In the genomic region with DNA sequence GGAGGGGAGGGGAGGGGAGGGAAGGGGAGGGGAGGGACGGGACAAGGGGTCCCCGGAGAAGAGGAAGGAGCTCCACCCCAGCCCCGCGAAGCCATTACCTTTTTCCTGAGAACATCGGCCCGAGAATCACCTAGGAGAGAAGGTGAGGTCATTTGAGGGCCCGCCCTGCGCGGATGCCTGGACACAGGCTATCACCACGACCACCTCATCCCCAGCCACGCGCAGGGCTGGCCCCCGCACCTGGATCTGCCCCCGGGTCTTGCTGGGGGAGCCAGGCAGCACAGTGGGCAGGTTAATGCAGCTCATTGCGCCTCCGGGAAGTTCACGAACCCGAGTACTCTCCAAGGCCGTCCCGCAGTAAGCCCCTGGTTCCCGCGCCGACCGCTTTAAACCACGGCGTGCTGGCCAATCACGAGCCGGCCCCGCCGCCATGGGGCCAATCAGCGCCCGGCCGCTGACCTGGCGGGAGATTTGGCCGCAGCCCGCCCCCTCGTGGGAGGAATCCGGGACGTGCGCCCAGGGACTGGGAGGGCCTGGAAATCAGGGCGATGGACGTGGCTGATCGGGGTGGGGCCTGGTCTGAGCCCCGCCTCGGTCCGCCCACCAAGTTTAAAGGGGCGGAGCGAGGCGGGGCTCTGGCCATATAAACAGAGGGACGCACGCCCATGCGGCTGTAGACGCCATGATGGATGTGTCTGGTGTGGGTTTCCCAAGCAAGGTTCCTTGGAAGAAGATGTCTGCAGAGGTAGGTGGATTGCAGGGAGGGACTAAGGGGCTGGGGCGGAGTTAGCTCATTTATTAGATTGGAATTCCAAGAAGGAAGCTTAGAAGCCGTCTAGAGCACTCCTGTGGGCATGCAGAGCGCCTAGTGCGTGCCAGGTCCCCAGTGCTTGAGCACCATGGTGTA, we compare ENCODE assay signal across 8 cellular contexts. TPM values are rescaled to one million over a fixed set of nuclear protein-coding genes. Genes with fewer than 3 reads are reported as not detected.
DNase-seq lines count a peak whose midpoint lies in the region; ATAC-seq, FAIRE-seq and TF ChIP-seq lines count a peak whose summit lies in the region.

AFMID (plus strand) TSS at position 674 of the 907 bp plus-strand sequence; CDS start at position 683, 9 bp downstream.
A gene with protein sequence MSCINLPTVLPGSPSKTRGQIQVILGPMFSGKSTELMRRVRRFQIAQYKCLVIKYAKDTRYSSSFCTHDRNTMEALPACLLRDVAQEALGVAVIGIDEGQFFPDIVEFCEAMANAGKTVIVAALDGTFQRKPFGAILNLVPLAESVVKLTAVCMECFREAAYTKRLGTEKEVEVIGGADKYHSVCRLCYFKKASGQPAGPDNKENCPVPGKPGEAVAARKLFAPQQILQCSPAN (minus strand): TSS at position 364 of the 907 bp plus-strand sequence. CDS start 58 bp downstream, at position 306.

- ATAC-seq in GM19468 (IDR thresholded peaks at IDR 0.05; ENCODE audit: extremely low read depth, unreplicated experiment), result peak; percentile 85

- no peak within 1 kb of the TSS for H2BK15ac ChIP-seq in H1 (ENCODE audit: low read length)

- H3K36me3 ChIP-seq in H1 (ENCODE audit: control insufficient read depth in 2 of 4, insufficient read depth in 4 of 4, low read length in 3 of 4), result peaks cover 15 to 39% (median 28%) of the 10 kb centered on the region in 4 experiments

- H3K9ac ChIP-seq in H1 (replicated peaks in 1 of 4; ENCODE audit: extremely low read depth in 1 of 4, low read depth in 3 of 4, low read length in 3 of 4), result peak within 1 kb of the TSS; percentile 80 to 95 (median 94)

- H3K4ac ChIP-seq in H1 (replicated peaks; ENCODE audit: insufficient read length, low read depth, low read length), result peak within 1 kb of the TSS; percentile 85

- H3K27ac ChIP-seq in H1 (ENCODE audit: low read depth, low read length), result peak within 1 kb of the TSS; percentile 94

- H3K23ac ChIP-seq in H1 (ENCODE audit: insufficient read length), result no peak within 1 kb of the TSS

- H3K23me2 ChIP-seq in H1 (ENCODE audit: low read depth, low read length), result peaks cover 4% of the 10 kb centered on the region

- peak within 1 kb of the TSS; percentile 83; the same call in 1 of the 2 replicates for H2BK5ac ChIP-seq in H1 (ENCODE audit: low read depth, low read length)

- TF ChIP-seq RAD21 in H1 (IDR thresholded peaks at IDR 0.05 in 1 of 2, conservative IDR thresholded peaks at IDR 0.05 in 1 of 2; ENCODE audit: low read depth in 2 of 2, low read length in 2 of 2), result peak; percentile 2 to 27; a peak in 1 of 4 replicates

- peak; percentile 98 for TF ChIP-seq POLR2A in H1 (IDR thresholded peaks at IDR 0.05; ENCODE audit: control extremely low read depth in 1 of 2, low read depth in 2 of 2, low read length in 2 of 2)

- H3K14ac ChIP-seq in H1 (ENCODE audit: insufficient read length), result no peak within 1 kb of the TSS

- peaks cover 0 to 13% (median 5%) of the 10 kb centered on the region in 4 experiments; a peak in 6 of 7 replicates for H3K4me1 ChIP-seq in H1 (replicated peaks in 1 of 4; ENCODE audit: control insufficient read depth in 3 of 4, insufficient read depth in 4 of 4, low read length in 3 of 4)

- H4K91ac ChIP-seq in H1 (replicated peaks; ENCODE audit: insufficient read length, low read length), result peak within 1 kb of the TSS; percentile 73

- no peak for TF ChIP-seq EP300 in H1 (IDR thresholded peaks at IDR 0.05; ENCODE audit: borderline replicate concordance in 1 of 2, low read depth in 2 of 2, low read length in 2 of 2)

- TF ChIP-seq CTCF in H1 (IDR thresholded peaks at IDR 0.05; ENCODE audit: control extremely low read depth in 1 of 3, insufficient read depth in 1 of 3, low read depth in 1 of 3, low read length in 3 of 3), result peak; percentile 72 to 82 (median 80)

- H3K56ac ChIP-seq in H1 (replicated peaks; ENCODE audit: insufficient read length, low read depth, low read length), result peak within 1 kb of the TSS; percentile 88

- H3K9me3 ChIP-seq in H1 (ENCODE audit: insufficient read depth in 2 of 2, low read depth in 1 of 2, low read length in 1 of 2), result no peaks in the 10 kb centered on the region

- no peak for FAIRE-seq in H1 (lab: Jason Lieb, UNC)

- H2BK20ac ChIP-seq in H1 (ENCODE audit: low read length), result no peak within 1 kb of the TSS

- peaks cover 0 to 42% of the 10 kb centered on the region in 2 experiments; a peak in 3 of 4 replicates for H3K79me2 ChIP-seq in H1 (ENCODE audit: control insufficient read depth in 1 of 2, insufficient read depth in 2 of 2, low read length in 2 of 2)

- peak within 1 kb of the TSS; percentile 80 to 84 for H3K4me2 ChIP-seq in H1 (ENCODE audit: insufficient read depth in 1 of 2, low read depth in 2 of 2, low read length in 2 of 2)

- peak within 1 kb of the TSS; percentile 33 for H2BK120ac ChIP-seq in H1 (replicated peaks; ENCODE audit: low read depth, low read length)

- DNase-seq in COR-L47 (lab: John Stamatoyannopoulos, UW) (peak; percentile 92), HS-5 (ENCODE audit: low read depth) (peak; percentile 88), NOMO-1 treated with DMSO at 0.1 percent for 48 hours (lab: John Stamatoyannopoulos, UW; ENCODE audit: unreplicated experiment) (peak; percentile 96), H1 (ENCODE audit: low read depth in 1 of 2, low spot score in 2 of 2) (peak; percentile 95 to 100), mesenteric fat pad (ENCODE audit: low spot score) (peak; percentile 99)
- peak; percentile 46 to 49 for DNase-seq in activated CD8-positive, alpha-beta memory T cell treated with anti-CD3 and anti-CD28 coated beads for 4 hours (ENCODE audit: low read depth in 2 of 2)
- DNase-seq in stimulated activated CD8-positive, alpha-beta memory T cell treated with anti-CD3 and anti-CD28 coated beads, Interleukin-15, amount 100 ng/mL, for 24 hours (ENCODE audit: low read depth), result peak; percentile 85

- POLR2A ChIA-PET in H1 (lab: Charles Lee; ENCODE audit: partially characterized antibody), result interaction anchor here (0.5 to 7.3 kb wide), 39 partner anchors 10 to 658 kb away, joined by 3 to 131 read pairs (median 5); partner anchors contain the start of genes BIRC5, TMC6 and TMC8

- WGBS in H1 (ENCODE audit: extremely low coverage in 1 of 2, insufficient coverage in 1 of 2, insufficient read length in 1 of 2, insufficient replicate concordance in 2 of 2, low coverage in 1 of 2, low lambda C conversion rate in 2 of 2, missing lambda C conversion rate in 1 of 2), 2 experiments, result 5% methylated on average over 53 of the region's 57 CpGs; no CpG with 5 or more reads in 1 of the 2 experiments

- H2BK12ac ChIP-seq in H1 (ENCODE audit: low read depth, low read length), result peak within 1 kb of the TSS; percentile 29; the same call in 1 of the 2 replicates

- peak within 1 kb of the TSS; percentile 83 for H3K18ac ChIP-seq in H1 (ENCODE audit: extremely low read depth, low read length)

- H4K8ac ChIP-seq in H1 (ENCODE audit: extremely low read depth, insufficient read depth, low read length), result peak within 1 kb of the TSS; percentile 98

- H4K5ac ChIP-seq in H1 (ENCODE audit: insufficient read length, low read depth, low read length), result peak within 1 kb of the TSS; percentile 85

- H3K79me1 ChIP-seq in H1 (ENCODE audit: low read depth, low read length), result peaks cover 12% of the 10 kb centered on the region

- no peak within 1 kb of the TSS for H2AK5ac ChIP-seq in H1 (ENCODE audit: low read depth, low read length)

- CTCF ChIA-PET in H1 (lab: Charles Lee; ENCODE audit: partially characterized antibody), result interaction anchor here (1.0 to 6.9 kb wide), 16 partner anchors 11 to 59 kb away, joined by 3 to 76 read pairs (median 5); partner anchors contain the start of genes BIRC5 and TMC6

- H3K27me3 ChIP-seq in H1 (replicated peaks in 1 of 4; ENCODE audit: control insufficient read depth in 3 of 4, extremely low read depth in 1 of 4, insufficient read depth in 3 of 4, low read length in 3 of 4), result no peaks in the 10 kb centered on the region; a peak in 1 of 7 replicates

- peaks cover 10 to 12% of the 10 kb centered on the region in 2 experiments for H4K20me1 ChIP-seq in H1 (replicated peaks in 1 of 2; ENCODE audit: control insufficient read depth in 1 of 2, insufficient read depth in 2 of 2, low read length in 2 of 2)

- H2AFZ ChIP-seq in H1 (ENCODE audit: low read length), result 0 out of 2 replicates have a peak within 1 kb of the TSS, but pooled peaks have one; percentile 43

- peak within 1 kb of the TSS; percentile 71 to 85 (median 80) for H3K4me3 ChIP-seq in H1 (ENCODE audit: extremely low read depth in 1 of 4, insufficient read depth in 2 of 4, low read depth in 3 of 4, low read length in 4 of 4)

TF ChIP-seq in H1, 55 proteins besides CTCF, POLR2A, EP300 and RAD21 (continues in another document):
- no peak for TF ChIP-seq RFX5 (IDR thresholded peaks at IDR 0.05; ENCODE audit: borderline replicate concordance, low read depth, low read length)
- no peak for TF ChIP-seq ZNF274 (IDR thresholded peaks at IDR 0.05; ENCODE audit: borderline replicate concordance, extremely low read depth, low read length)
- TF ChIP-seq SIN3A (conservative IDR thresholded peaks at IDR 0.05 in 1 of 2, IDR thresholded peaks at IDR 0.05 in 1 of 2; ENCODE audit: low read depth in 1 of 2, low read length in 2 of 2), result peak in 1 of 2 experiments; percentile 79; a peak in 2 of 4 replicates
- no peak for TF ChIP-seq GABPA (IDR thresholded peaks at IDR 0.05; ENCODE audit: borderline replicate concordance, insufficient read depth, low read length)
- no peak for TF ChIP-seq HDAC6 (IDR thresholded peaks at IDR 0.05; ENCODE audit: low read depth, low read length)

RNA-seq across cellular contexts. Expression of gene AFMID, which starts in this region (rescaled TPM):
- 53.0 and 54.8 TPM in 2 replicates for total RNA-seq in H1 (2021; fragmentation: NEBNext Ultra II Directional; extraction: Animal tissue kit (Norgen Biotek cat#: 25700))
- polyA plus RNA-seq in H1 (2011; rRNA removed), result 49.0 and 61.6 TPM in 2 replicates
- 63.2 TPM for polyA plus RNA-seq in H1 (2011; cell fraction: cytosol; rRNA removed)
- polyA plus RNA-seq in H1 (2011; cell fraction: nucleus; rRNA removed), result 58.5 TPM
- polyA plus RNA-seq in H1 (2012, experiment 1 of 2), result 47.6 to 75.1 TPM (median 68.4 TPM) in 4 replicates
- polyA plus RNA-seq in H1 (2012, experiment 2 of 2), result 91.1 TPM
- polyA plus RNA-seq in H1 (2013, experiment 1 of 2), result 40.1 TPM
- 39.2 TPM for polyA plus RNA-seq in H1 (2013, experiment 2 of 2)
- 55.5 and 83.5 TPM in 2 replicates for polyA minus RNA-seq in H1 (2011; rRNA and poly(A)+ RNA removed)
- 30.7 TPM for polyA minus RNA-seq in H1 (2011; cell fraction: cytosol; rRNA and poly(A)+ RNA removed)
- polyA minus RNA-seq in H1 (2011; cell fraction: nucleus; rRNA and poly(A)+ RNA removed), result 42.0 TPM
- total RNA-seq in mesenteric fat pad, result 19.7 TPM

RNA-seq across cellular contexts. Expression of the second gene that starts in this region (rescaled TPM):
- 66.9 and 76.5 TPM in 2 replicates for total RNA-seq in H1 (2021; fragmentation: NEBNext Ultra II Directional; extraction: Animal tissue kit (Norgen Biotek cat#: 25700))
- polyA plus RNA-seq in H1 (2011; rRNA removed), result 147 and 170 TPM in 2 replicates
- 150 TPM for polyA plus RNA-seq in H1 (2011; cell fraction: cytosol; rRNA removed)
- 168 TPM for polyA plus RNA-seq in H1 (2011; cell fraction: nucleus; rRNA removed)
- polyA plus RNA-seq in H1 (2012, experiment 1 of 2), result 50.8 to 96.9 TPM (median 88.1 TPM) in 4 replicates
- 148 TPM for polyA plus RNA-seq in H1 (2012, experiment 2 of 2)
- 57.7 TPM for polyA plus RNA-seq in H1 (2013, experiment 1 of 2)
- 54.1 TPM for polyA plus RNA-seq in H1 (2013, experiment 2 of 2)
- polyA minus RNA-seq in H1 (2011; rRNA and poly(A)+ RNA removed), result 110 and 113 TPM in 2 replicates
- polyA minus RNA-seq in H1 (2011; cell fraction: cytosol; rRNA and poly(A)+ RNA removed), result 54.3 TPM
- 42.3 TPM for polyA minus RNA-seq in H1 (2011; cell fraction: nucleus; rRNA and poly(A)+ RNA removed)
- 1.1 TPM for total RNA-seq in mesenteric fat pad

Comparison
In these comparisons a context has a peak if more than half of its experiments do, and no peak if none do; other contexts are left out.
1. Peak in every context shown above with its lines: DNase-seq, ATAC-seq, H3K4me3 ChIP-seq and H3K27ac ChIP-seq.
2. RNA of the second gene that starts in this region (total RNA-seq): 66.9 to 76.5 TPM in H1; 1.1 TPM in mesenteric fat pad (single experiment); every median in the first group is over 10 times any median in the second.
3. DNase-seq: peak in every context shown above with its lines; median percentile 99 in mesenteric fat pad; 98 in H1; 96 in NOMO-1 treated with DMSO at 0.1 percent for 48 hours; 92 in COR-L47; 88 in HS-5; 85 in stimulated activated CD8-positive, alpha-beta memory T cell treated with anti-CD3 and anti-CD28 coated beads, Interleukin-15, amount 100 ng/mL, for 24 hours; 48 in activated CD8-positive, alpha-beta memory T cell treated with anti-CD3 and anti-CD28 coated beads for 4 hours.